Comparison of ENCODE assay signal across 8 cellular contexts in genomic region chr9:124291801-124292396, GRCh38. TPM values are rescaled to one million over a fixed set of nuclear protein-coding genes. Genes with fewer than 3 reads are reported as not detected.
DNase-seq lines count a peak whose midpoint lies in the region; ATAC-seq and TF ChIP-seq lines count a peak whose summit lies in the region.

No MANE protein-coding gene starts in this region.

- peaks cover 34 to 91% (median 72%) of the 10 kb centered on the region in 9 donors for H3K4me1 ChIP-seq in heart right ventricle

- H3K9me3 Mint-ChIP-seq in T-helper 2 cell treated with Interferon-gamma antibody and Interleukin-4, amounts not matched to agents 5 μg/mL and 100 μg/mL, for 36 hours, result no peaks in the 10 kb centered on the region

- ATAC-seq in GM18861 (IDR thresholded peaks at IDR 0.05; ENCODE audit: unreplicated experiment) (peak; percentile 34), HG02938 (IDR thresholded peaks at IDR 0.05; ENCODE audit: unreplicated experiment) (peak; percentile 48), heart right ventricle (peak; percentile 35 to 80 (median 66))

- peaks cover 0 to 51% (median 0%) of the 10 kb centered on the region in 9 donors for H3K36me3 ChIP-seq in heart right ventricle

- H3K4me3 Mint-ChIP-seq in T-helper 2 cell treated with Interferon-gamma antibody and Interleukin-4, amounts not matched to agents 5 μg/mL and 100 μg/mL, for 36 hours, result peak overlapping the region; percentile 51

- H3K4me3 ChIP-seq in heart right ventricle, result peak overlapping the region in 4 of 10 donors; percentile 6 to 34 (median 20)

- H3K36me3 Mint-ChIP-seq in T-helper 2 cell treated with Interferon-gamma antibody and Interleukin-4, amounts not matched to agents 5 μg/mL and 100 μg/mL, for 36 hours (ENCODE audit: low read depth), result peaks cover 5% of the 10 kb centered on the region

- WGBS in heart right ventricle, 2 donors, result 26 to 31% methylated on average over 11 of the region's 11 CpGs

- H3K27ac Mint-ChIP-seq in T-helper 2 cell treated with Interferon-gamma antibody and Interleukin-4, amounts not matched to agents 5 μg/mL and 100 μg/mL, for 36 hours, result no peak overlapping the region

- H3K27ac ChIP-seq in heart right ventricle, result peak overlapping the region in 4 of 10 donors; percentile 19 to 43 (median 36)

- H3K27me3 ChIP-seq in heart right ventricle, result no peaks in the 10 kb centered on the region

- no peaks in the 10 kb centered on the region for H3K9me3 ChIP-seq in heart right ventricle

- intact Hi-C loops in heart right ventricle (cut with DNase I), result loop anchor here in 1 of 10 donors (10.0 kb wide), 1 partner anchor 157 kb away; no protein-coding TSS in a partner anchor

- no peaks in the 10 kb centered on the region for H3K27me3 Mint-ChIP-seq in T-helper 2 cell treated with Interferon-gamma antibody and Interleukin-4, amounts not matched to agents 5 μg/mL and 100 μg/mL, for 36 hours (ENCODE audit: low read depth)

- peak; percentile 67 for DNase-seq in T-helper 2 cell treated with Interferon-gamma antibody and Interleukin-4, amounts not matched to agents 5 μg/mL and 100 μg/mL, for 36 hours (ENCODE audit: low spot score)
- peak in 1 of 2 donors; percentile 61 for DNase-seq in heart right ventricle
- DNase-seq in stimulated activated CD8-positive, alpha-beta memory T cell treated with anti-CD3 and anti-CD28 coated beads, Interleukin-4, amount 100 ng/mL, for 4 hours (ENCODE audit: low read depth in 2 of 2, low spot score in 1 of 2), result peak; percentile 4 to 16
- no peak for DNase-seq in NCI-H82 (lab: John Stamatoyannopoulos, UW)
- no peak for DNase-seq in NCI-H526 (lab: John Stamatoyannopoulos, UW)
- no peak for DNase-seq in HPDE6-E6E7 (ENCODE audit: extremely low spot score)

- TF ChIP-seq CTCF in heart right ventricle (IDR thresholded peaks at IDR 0.05), result peak in 3 of 9 donors; percentile 11 to 21 (median 11)

- peaks cover 43% of the 10 kb centered on the region for H3K4me1 Mint-ChIP-seq in T-helper 2 cell treated with Interferon-gamma antibody and Interleukin-4, amounts not matched to agents 5 μg/mL and 100 μg/mL, for 36 hours (ENCODE audit: low read depth)

RNA-seq across cellular contexts. Expression of gene NEK6, which starts 34.1 kb away (rescaled TPM):
- 10 to 100 TPM in 4 of 10 donors, 1 to 10 TPM in 6; 4.6 to 22.4 (median 7.9) TPM for total RNA-seq in heart right ventricle
- polyA plus RNA-seq in heart right ventricle, result 1 to 10 TPM; 1.9 to 2.1 TPM

Comparison
In these comparisons a context has a peak if more than half of its experiments do, and no peak if none do; other contexts are left out.
1. DNase-seq: peak in T-helper 2 cell treated with Interferon-gamma antibody and Interleukin-4, amounts not matched to agents 5 μg/mL and 100 μg/mL, for 36 hours (single experiment) and stimulated activated CD8-positive, alpha-beta memory T cell treated with anti-CD3 and anti-CD28 coated beads, Interleukin-4, amount 100 ng/mL, for 4 hours (2 of 2); none in NCI-H82 (single experiment), NCI-H526 (0 of 2) and HPDE6-E6E7 (single experiment).
2. Peak in every context shown above with its lines, with median percentiles within 50 percentile points of each other: ATAC-seq.